In the genomic region with DNA sequence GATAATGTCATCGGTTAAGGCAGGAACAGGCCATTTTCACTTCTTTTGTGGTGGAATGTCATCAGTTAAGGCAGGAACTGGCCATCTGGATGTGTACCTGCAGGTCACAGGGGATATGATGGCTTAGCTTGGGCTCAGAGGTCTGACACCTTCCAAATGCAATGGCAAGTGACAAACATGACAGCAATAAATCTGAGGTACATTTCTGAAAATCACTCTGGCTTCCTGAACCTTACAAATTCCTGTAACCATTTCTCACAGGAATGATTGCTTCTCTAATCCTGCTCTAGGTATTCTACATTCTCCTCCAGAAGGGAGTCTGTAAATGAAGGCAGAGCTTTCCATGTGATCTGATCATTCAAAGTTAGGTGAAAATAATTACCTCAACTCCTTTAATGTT, we compare ENCODE assay signal across 5 cellular contexts. TPM values are rescaled to one million over a fixed set of nuclear protein-coding genes. Genes with fewer than 3 reads are reported as not detected.
DNase-seq lines count a peak whose midpoint lies in the region; ATAC-seq and TF ChIP-seq lines count a peak whose summit lies in the region.
"Not testable (repeated sequence)": the region's sequence is repeated elsewhere in the genome, so short reads cannot be mapped to it uniquely, and the experiment has no call there.

No MANE protein-coding gene starts in this region.

- TF ChIP-seq CTCF in GM23338 (conservative IDR thresholded peaks at IDR 0.05; ENCODE audit: low read depth in 2 of 2); H9 (conservative IDR thresholded peaks at IDR 0.05); WTC11 (IDR thresholded peaks at IDR 0.05); endodermal cell (conservative IDR thresholded peaks at IDR 0.05): not testable (repeated sequence)

- H3K23me2 ChIP-seq in H9 (ENCODE audit: insufficient read length, low read depth, low read length, poor library complexity, severe bottlenecking): not testable (repeated sequence)

- not testable (repeated sequence) for H3K18ac ChIP-seq in H9 (ENCODE audit: insufficient read length, low read depth, low read length)

- not testable (repeated sequence) for H3T11ph ChIP-seq in H9 (ENCODE audit: low read length)

- not testable (repeated sequence) for H4K20me1 ChIP-seq in GM23338 (replicated peaks; ENCODE audit: insufficient read depth); H9 (ENCODE audit: control insufficient read depth, insufficient read depth, insufficient read length)

- H3K27me3 ChIP-seq in GM23338 (ENCODE audit: insufficient read depth); H9 (ENCODE audit: insufficient read depth, low read length); HUES6 (ENCODE audit: control insufficient read depth, insufficient read depth, low read length); endodermal cell (ENCODE audit: control insufficient read depth, insufficient read depth, low read length, poor library complexity, severe bottlenecking): not testable (repeated sequence)

- H3K23ac ChIP-seq in H9 (ENCODE audit: insufficient read length, low read depth, low read length): not testable (repeated sequence)

- H3K14ac ChIP-seq in H9 (ENCODE audit: insufficient read depth, low read length): not testable (repeated sequence)

- not testable (repeated sequence) for H4K5ac ChIP-seq in H9 (ENCODE audit: insufficient read length, low read depth, low read length)

- H3K4me1 Mint-ChIP-seq in GM23338: peaks cover 23% of the 10 kb centered on the region
- H3K4me1 Mint-ChIP-seq in H9: peaks cover 24 to 28% of the 10 kb centered on the region in 2 experiments
- H3K4me1 Mint-ChIP-seq in WTC11: peaks cover 46% of the 10 kb centered on the region
- peaks cover 53% of the 10 kb centered on the region for H3K4me1 Mint-ChIP-seq in endodermal cell

- H3K4me2 ChIP-seq in GM23338 (peak overlapping the region; percentile 9), H9 (ENCODE audit: insufficient read depth, insufficient read length, low read length) (peak overlapping the region; percentile 62)

- H3K56ac ChIP-seq in H9 (ENCODE audit: insufficient read length, low read depth, low read length): not testable (repeated sequence)

- H3K36me3 ChIP-seq in GM23338 (ENCODE audit: insufficient read depth); HUES6 (ENCODE audit: control insufficient read depth, insufficient read depth, low read length): not testable (repeated sequence)
- peaks cover 21% of the 10 kb centered on the region for H3K36me3 ChIP-seq in endodermal cell (ENCODE audit: control insufficient read depth, insufficient read depth, low read length)

- not testable (repeated sequence) for H2BK20ac ChIP-seq in H9 (ENCODE audit: low read depth, low read length, poor library complexity, severe bottlenecking)

- H2BK5ac ChIP-seq in H9 (ENCODE audit: insufficient read length, low read length): not testable (repeated sequence)

- H3K4me3 ChIP-seq in GM23338: peak overlapping the region; percentile 3; the same call in 1 of the 2 replicates
- H3K4me3 ChIP-seq in HUES6 (ENCODE audit: low read depth, low read length): peak overlapping the region; percentile 46; the same call in 1 of the 2 replicates
- H3K4me3 ChIP-seq in endodermal cell (ENCODE audit: low read length): peak overlapping the region; percentile 93

- not testable (repeated sequence) for H3K36me3 Mint-ChIP-seq in GM23338 (ENCODE audit: low read depth); H9 (ENCODE audit: insufficient read depth in 1 of 3, low read depth in 3 of 3)
- H3K36me3 Mint-ChIP-seq in WTC11 (peaks cover 26% of the 10 kb centered on the region), endodermal cell (ENCODE audit: low read depth) (peaks cover 32% of the 10 kb centered on the region)

- H3K4me1 ChIP-seq in GM23338 (ENCODE audit: insufficient read depth) (peaks cover 36% of the 10 kb centered on the region), HUES6 (ENCODE audit: control insufficient read depth, insufficient read depth, low read length) (peaks cover 30% of the 10 kb centered on the region), endodermal cell (ENCODE audit: control insufficient read depth, insufficient read depth, low read length) (peaks cover 14% of the 10 kb centered on the region)
- not testable (repeated sequence) for H3K4me1 ChIP-seq in H9 (ENCODE audit: insufficient read depth, low read length)

- H3K9me3 Mint-ChIP-seq in GM23338 (peaks cover 11% of the 10 kb centered on the region; the same call in 2 of the 3 replicates), H9 (peaks cover 6 to 13% of the 10 kb centered on the region in 2 experiments), WTC11 (peaks cover 23% of the 10 kb centered on the region), endodermal cell (peaks cover 26% of the 10 kb centered on the region)

- POLR2A ChIA-PET in WTC11 (lab: Charles Lee): not testable (repeated sequence)

- H2AFZ ChIP-seq in GM23338; H9 (ENCODE audit: low read length): not testable (repeated sequence)

- not testable (repeated sequence) for ATAC-seq in GM23338, WTC11

- H2AK5ac ChIP-seq in H9 (ENCODE audit: insufficient read length, low read length): not testable (repeated sequence)

- CTCF ChIA-PET in WTC11 (lab: Charles Lee): interaction anchor here (4.4 kb wide), 1 partner anchor 16 kb away, joined by 37 read pairs; no protein-coding TSS in a partner anchor

- H3K27ac Mint-ChIP-seq in GM23338: not testable (repeated sequence)
- H3K27ac Mint-ChIP-seq in H9 (peak overlapping the region in 2 of 3 experiments; percentile 41 to 90; a peak in 4 of 7 replicates), WTC11 (peak overlapping the region; percentile 96), endodermal cell (peak overlapping the region; percentile 99)

- H3K79me1 ChIP-seq in H9 (ENCODE audit: insufficient read depth, low read depth, low read length, poor library complexity, severe bottlenecking): not testable (repeated sequence)

- H3K9me2 ChIP-seq in GM23338 (ENCODE audit: insufficient read depth): not testable (repeated sequence)

- DNase-seq in GM23338 (ENCODE audit: low spot score); H9; WTC11 (ENCODE audit: low spot score): not testable (repeated sequence)
- DNase-seq in endodermal cell: peak; percentile 70

- H2BK120ac ChIP-seq in H9 (ENCODE audit: low read depth, low read length, poor library complexity, severe bottlenecking): not testable (repeated sequence)

- H2BK12ac ChIP-seq in H9 (ENCODE audit: insufficient read length, low read depth, low read length): not testable (repeated sequence)

- not testable (repeated sequence) for H3K27me3 Mint-ChIP-seq in GM23338 (ENCODE audit: insufficient read depth, low read depth, poor library complexity); H9 (ENCODE audit: low read depth); WTC11 (ENCODE audit: low read depth); endodermal cell (ENCODE audit: insufficient read depth)

- WGBS in H9 (ENCODE audit: extremely low coverage, insufficient read length, low lambda C conversion rate): no CpG with 5 or more reads among the region's 1 CpG
- WGBS in endodermal cell (ENCODE audit: insufficient coverage in 1 of 2, insufficient read length in 1 of 2), 2 experiments: no CpG with 5 or more reads among the region's 1 CpG

- H3K9ac ChIP-seq in H9 (ENCODE audit: extremely low read depth, insufficient read length, low read length): not testable (repeated sequence)
- H3K9ac ChIP-seq in HUES6 (ENCODE audit: low read length): peak overlapping the region; percentile 1
- peak overlapping the region; percentile 96 for H3K9ac ChIP-seq in endodermal cell (ENCODE audit: extremely low read depth, low read length, poor library complexity, severe bottlenecking)

- H3K79me2 ChIP-seq in GM23338 (replicated peaks; ENCODE audit: insufficient read depth); H9 (ENCODE audit: insufficient read depth, low read length): not testable (repeated sequence)

- not testable (repeated sequence) for H4K8ac ChIP-seq in H9 (replicated peaks; ENCODE audit: insufficient read length, low read depth, low read length)

- H3K9me3 ChIP-seq in H9 (ENCODE audit: control insufficient read depth, low read depth, low read length); HUES6 (ENCODE audit: control insufficient read depth, insufficient read depth, low read depth, low read length): not testable (repeated sequence)
- peaks cover 25% of the 10 kb centered on the region for H3K9me3 ChIP-seq in endodermal cell (ENCODE audit: control insufficient read depth, low read length)

- not testable (repeated sequence) for H2BK15ac ChIP-seq in H9 (ENCODE audit: low read depth, low read length)

- H3K4me3 Mint-ChIP-seq in GM23338: not testable (repeated sequence)
- H3K4me3 Mint-ChIP-seq in H9 (peak overlapping the region; percentile 5 to 53; a peak in 2 of 5 replicates), WTC11 (peak overlapping the region; percentile 62), endodermal cell (peak overlapping the region; percentile 79)

- H3K27ac ChIP-seq in GM23338 (ENCODE audit: low read depth): peak overlapping the region; percentile 90
- peak overlapping the region; percentile 91 for H3K27ac ChIP-seq in H9 (ENCODE audit: insufficient read length, low read depth, low read length)
- H3K27ac ChIP-seq in HUES6 (ENCODE audit: low read depth, low read length): peak overlapping the region; percentile 78; the same call in 1 of the 2 replicates
- peak overlapping the region; percentile 64 for H3K27ac ChIP-seq in endodermal cell (ENCODE audit: low read depth, low read length)

- H4K91ac ChIP-seq in H9 (ENCODE audit: insufficient read length, low read depth, low read length): not testable (repeated sequence)

- not testable (repeated sequence) for H3K4ac ChIP-seq in H9 (ENCODE audit: low read depth, low read length)

- H3F3A ChIP-seq in GM23338 (replicated peaks; ENCODE audit: low read depth): not testable (repeated sequence)

RNA-seq across cellular contexts. Expression of gene RGMB, which starts 20.7 kb away (rescaled TPM):
- total RNA-seq in GM23338 (2014; rRNA removed; shearing (Covaris generic)): 34.1 and 34.3 TPM in 2 replicates
- 20.5 and 21.7 TPM in 2 replicates for polyA plus RNA-seq in GM23338 (2016; fragmentation: Nextera tagmentation; extraction: Ambion mirVana)
- total RNA-seq in H9 (2021) (17.7 and 19.3 TPM in 2 replicates), WTC11 (2021) (33.0 to 40.7 TPM (median 40.0 TPM) in 3 replicates), endodermal cell (10 to 100 TPM; 60.2 to 71.6 TPM)
- 105 TPM for polyA plus RNA-seq in endodermal cell (2013, experiment 1 of 2)
- polyA plus RNA-seq in endodermal cell (2013, experiment 2 of 2): 81.8 TPM

Comparison
In these comparisons a context has a peak if more than half of its experiments do, and no peak if none do; other contexts are left out.
1. H3K4me3 ChIP-seq: peak in every context shown above with its lines; median percentile 93 in endodermal cell; 46 in HUES6; 3 in GM23338.